ENCODE assay signal across 7 cellular contexts in genomic region chr2:89205153-89205552, GRCh38.
DNase-seq lines count a peak whose midpoint lies in the region; ATAC-seq and TF ChIP-seq lines count a peak whose summit lies in the region.
"Not testable (repeated sequence)": the region's sequence is repeated elsewhere in the genome, so short reads cannot be mapped to it uniquely, and the experiment has no call there.

No MANE protein-coding gene starts in this region.

- not testable (repeated sequence) for TF ChIP-seq POLR2A in body of pancreas (IDR thresholded peaks at IDR 0.05)

- H3K9me3 ChIP-seq in body of pancreas, result not testable (repeated sequence)

- not testable (repeated sequence) for H3K27me3 Mint-ChIP-seq in activated B cell treated with CpG ODN at 0.5 μM for 24 hours

- H3K36me3 ChIP-seq in GM06990 (ENCODE audit: control insufficient read depth, insufficient read depth, low read length); body of pancreas (replicated peaks in 1 of 2; ENCODE audit: insufficient read depth in 1 of 2, low read depth in 2 of 2): not testable (repeated sequence)

- H3K4me3 Mint-ChIP-seq in activated B cell treated with CpG ODN at 0.5 μM for 24 hours, result not testable (repeated sequence)

- H3K27ac ChIP-seq in body of pancreas, result not testable (repeated sequence)

- H3K27me3 ChIP-seq in GM06990 (replicated peaks; ENCODE audit: control insufficient read depth, insufficient read depth, low read length); body of pancreas: not testable (repeated sequence)

- intact Hi-C loops in activated B cell treated with CpG ODN at 0.5 μM for 24 hours (cut with micrococcal nuclease); body of pancreas (cut with DNase I): not testable (repeated sequence)

- ATAC-seq in HG03066 (IDR thresholded peaks at IDR 0.05; ENCODE audit: low read depth, unreplicated experiment) (peak; percentile 66), activated B cell treated with CpG ODN at 0.5 μM for 24 hours (ENCODE audit: low read depth) (peak; percentile 47)
- ATAC-seq in body of pancreas, result not testable (repeated sequence)

- POLR2A ChIA-PET in activated B cell treated with CpG ODN at 0.5 μM for 24 hours (lab: Charles Lee), result not testable (repeated sequence)

- H3K4me1 Mint-ChIP-seq in activated B cell treated with CpG ODN at 0.5 μM for 24 hours, result peaks cover 10% of the 10 kb centered on the region

- CTCF ChIA-PET in activated B cell treated with CpG ODN at 0.5 μM for 24 hours (lab: Charles Lee), result not testable (repeated sequence)

- DNase-seq in GM06990 (ENCODE audit: extremely low read depth, insufficient read length), result not testable (repeated sequence)
- DNase-seq in NCI-H2171 (lab: John Stamatoyannopoulos, UW), result peak; percentile 2
- peak; percentile 43 for DNase-seq in activated B cell treated with CpG ODN at 0.5 μM for 24 hours
- peak; percentile 30 to 69 (median 44) for DNase-seq in body of pancreas
- peak; percentile 17 for DNase-seq in iPS-NIHi11 (ENCODE audit: low spot score)
- DNase-seq in retina, result peak; percentile 7

- H3K36me3 Mint-ChIP-seq in activated B cell treated with CpG ODN at 0.5 μM for 24 hours (ENCODE audit: low read depth), result not testable (repeated sequence)

- WGBS in body of pancreas, 2 donors, result 22 to 23% methylated on average over 11 of the region's 11 CpGs

- H3K4me1 ChIP-seq in body of pancreas, result not testable (repeated sequence)

- H3K9me3 Mint-ChIP-seq in activated B cell treated with CpG ODN at 0.5 μM for 24 hours, result not testable (repeated sequence)

- not testable (repeated sequence) for H3K4me3 ChIP-seq in GM06990 (replicated peaks; ENCODE audit: low read depth, low read length); body of pancreas

- TF ChIP-seq CTCF in GM06990 (IDR thresholded peaks at IDR 0.05; ENCODE audit: insufficient read depth, low read length, poor library complexity, severe bottlenecking) (peak; percentile 51), body of pancreas (IDR thresholded peaks at IDR 0.05) (peak; percentile 17 to 35 (median 22))
- TF ChIP-seq CTCF in activated B cell treated with CpG ODN at 0.5 μM for 24 hours (IDR thresholded peaks at IDR 0.05), result not testable (repeated sequence)

- not testable (repeated sequence) for H3K27ac Mint-ChIP-seq in activated B cell treated with CpG ODN at 0.5 μM for 24 hours
